Comparison of ENCODE assay signal across 1 cellular context in the genomic region with DNA sequence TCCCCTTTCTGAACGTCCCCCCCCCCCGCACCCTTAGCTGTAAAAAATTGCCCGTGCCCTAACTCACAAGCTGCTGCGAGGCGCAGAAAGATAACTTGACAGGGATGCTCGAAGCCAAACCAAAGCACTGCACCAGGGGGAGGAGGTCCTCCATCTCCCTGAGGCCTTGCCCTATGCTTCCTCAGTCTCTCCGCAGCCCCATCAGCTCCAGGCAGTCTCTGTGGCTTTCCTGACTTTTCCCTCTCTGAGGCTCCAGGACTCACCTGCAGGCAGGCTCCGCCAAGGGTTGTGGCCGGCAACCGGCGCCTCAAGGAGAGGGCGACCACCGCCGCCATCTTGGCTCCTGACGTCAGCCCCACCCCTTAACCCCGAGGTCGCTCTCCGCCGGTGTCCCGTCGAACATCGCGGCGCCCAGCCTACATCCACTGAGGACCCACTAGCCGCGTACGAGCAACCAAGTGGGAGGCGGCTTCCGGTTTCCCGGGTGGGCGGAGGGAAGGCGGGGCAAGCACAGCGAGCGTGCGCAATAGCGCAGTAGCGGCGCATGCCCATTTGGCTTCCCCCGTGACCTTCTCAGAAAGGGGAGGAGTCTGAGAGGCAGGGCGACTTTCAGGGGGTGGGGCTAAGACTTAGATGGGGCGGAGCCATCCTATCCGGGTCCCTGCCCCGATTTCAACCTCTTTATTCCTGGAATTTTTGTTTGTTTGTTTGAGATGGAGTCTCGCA.
TF ChIP-seq lines count a peak whose summit lies in the region.

Gene SDHB (minus strand): TSS at position 348 of the 726 bp plus-strand sequence. CDS start 13 bp downstream, at position 335.

TF ChIP-seq in K562, 482 proteins besides CTCF, POLR2A, EP300 and RAD21 (continued from another document and continues in another):
- TF ChIP-seq, protein P1, sequence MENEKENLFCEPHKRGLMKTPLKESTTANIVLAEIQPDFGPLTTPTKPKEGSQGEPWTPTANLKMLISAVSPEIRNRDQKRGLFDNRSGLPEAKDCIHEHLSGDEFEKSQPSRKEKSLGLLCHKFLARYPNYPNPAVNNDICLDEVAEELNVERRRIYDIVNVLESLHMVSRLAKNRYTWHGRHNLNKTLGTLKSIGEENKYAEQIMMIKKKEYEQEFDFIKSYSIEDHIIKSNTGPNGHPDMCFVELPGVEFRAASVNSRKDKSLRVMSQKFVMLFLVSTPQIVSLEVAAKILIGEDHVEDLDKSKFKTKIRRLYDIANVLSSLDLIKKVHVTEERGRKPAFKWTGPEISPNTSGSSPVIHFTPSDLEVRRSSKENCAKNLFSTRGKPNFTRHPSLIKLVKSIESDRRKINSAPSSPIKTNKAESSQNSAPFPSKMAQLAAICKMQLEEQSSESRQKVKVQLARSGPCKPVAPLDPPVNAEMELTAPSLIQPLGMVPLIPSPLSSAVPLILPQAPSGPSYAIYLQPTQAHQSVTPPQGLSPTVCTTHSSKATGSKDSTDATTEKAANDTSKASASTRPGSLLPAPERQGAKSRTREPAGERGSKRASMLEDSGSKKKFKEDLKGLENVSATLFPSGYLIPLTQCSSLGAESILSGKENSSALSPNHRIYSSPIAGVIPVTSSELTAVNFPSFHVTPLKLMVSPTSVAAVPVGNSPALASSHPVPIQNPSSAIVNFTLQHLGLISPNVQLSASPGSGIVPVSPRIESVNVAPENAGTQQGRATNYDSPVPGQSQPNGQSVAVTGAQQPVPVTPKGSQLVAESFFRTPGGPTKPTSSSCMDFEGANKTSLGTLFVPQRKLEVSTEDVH (IDR thresholded peaks at IDR 0.05; ENCODE audit: low read depth, partially characterized antibody) = no peak
- TF ChIP-seq CBX8 (IDR thresholded peaks at IDR 0.05; ENCODE audit: borderline replicate concordance, extremely low read depth, low read depth, low read length, poor library complexity, severe bottlenecking) = no peak
- 0 out of 2 replicates have a peak, but pooled peaks have one; percentile 55 for TF ChIP-seq RHOXF2B (CRISPR knock-in tag; conservative IDR thresholded peaks at IDR 0.05)
- no peak for TF ChIP-seq TARDBP (IDR thresholded peaks at IDR 0.05)
- TF ChIP-seq THRAP3 (IDR thresholded peaks at IDR 0.05; ENCODE audit: borderline replicate concordance) = no peak
- no peak for TF ChIP-seq ZNF449 (CRISPR knock-in tag; IDR thresholded peaks at IDR 0.05)
- no peak for TF ChIP-seq STAT5B (CRISPR knock-in tag; IDR thresholded peaks at IDR 0.05)
- no peak for TF ChIP-seq TCFL5 (CRISPR knock-in tag; conservative IDR thresholded peaks at IDR 0.05)
- no peak for TF ChIP-seq PHTF2 (CRISPR knock-in tag; IDR thresholded peaks at IDR 0.05)
- no peak for TF ChIP-seq FOXM1 (IDR thresholded peaks at IDR 0.05; ENCODE audit: low read depth)
- no peak for TF ChIP-seq FOXM1 (CRISPR knock-in tag; IDR thresholded peaks at IDR 0.05; ENCODE audit: low read depth)
- no peak for TF ChIP-seq ZNF274 (IDR thresholded peaks at IDR 0.05; ENCODE audit: borderline replicate concordance, low read depth, low read length)
- peak; percentile 94 for TF ChIP-seq NR2C2 (CRISPR knock-in tag; IDR thresholded peaks at IDR 0.05)
- TF ChIP-seq NR2C2 (tag; IDR thresholded peaks at IDR 0.05) = peak; percentile 98
- no peak for TF ChIP-seq XRCC3 (IDR thresholded peaks at IDR 0.05)
- TF ChIP-seq, protein P2, sequence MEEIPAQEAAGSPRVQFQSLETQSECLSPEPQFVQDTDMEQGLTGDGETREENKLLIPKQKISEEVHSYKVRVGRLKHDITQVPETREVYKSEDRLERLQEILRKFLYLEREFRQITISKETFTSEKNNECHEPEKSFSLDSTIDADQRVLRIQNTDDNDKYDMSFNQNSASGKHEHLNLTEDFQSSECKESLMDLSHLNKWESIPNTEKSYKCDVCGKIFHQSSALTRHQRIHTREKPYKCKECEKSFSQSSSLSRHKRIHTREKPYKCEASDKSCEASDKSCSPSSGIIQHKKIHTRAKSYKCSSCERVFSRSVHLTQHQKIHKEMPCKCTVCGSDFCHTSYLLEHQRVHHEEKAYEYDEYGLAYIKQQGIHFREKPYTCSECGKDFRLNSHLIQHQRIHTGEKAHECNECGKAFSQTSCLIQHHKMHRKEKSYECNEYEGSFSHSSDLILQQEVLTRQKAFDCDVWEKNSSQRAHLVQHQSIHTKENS (CRISPR knock-in tag; IDR thresholded peaks at IDR 0.05) = no peak
- TF ChIP-seq IRF2 (CRISPR knock-in tag; IDR thresholded peaks at IDR 0.05) = no peak
- TF ChIP-seq SETDB1 (IDR thresholded peaks at IDR 0.05; ENCODE audit: low read length) = peak; percentile 69
- peak; percentile 82 for TF ChIP-seq SAP30 (IDR thresholded peaks at IDR 0.05; ENCODE audit: borderline replicate concordance, insufficient read depth, low read depth, low read length, poor library complexity, severe bottlenecking)
- TF ChIP-seq CEBPB (tag; IDR thresholded peaks at IDR 0.05) = no peak
- TF ChIP-seq ZNF75A (CRISPR knock-in tag; IDR thresholded peaks at IDR 0.05) = no peak
- TF ChIP-seq, protein P3, sequence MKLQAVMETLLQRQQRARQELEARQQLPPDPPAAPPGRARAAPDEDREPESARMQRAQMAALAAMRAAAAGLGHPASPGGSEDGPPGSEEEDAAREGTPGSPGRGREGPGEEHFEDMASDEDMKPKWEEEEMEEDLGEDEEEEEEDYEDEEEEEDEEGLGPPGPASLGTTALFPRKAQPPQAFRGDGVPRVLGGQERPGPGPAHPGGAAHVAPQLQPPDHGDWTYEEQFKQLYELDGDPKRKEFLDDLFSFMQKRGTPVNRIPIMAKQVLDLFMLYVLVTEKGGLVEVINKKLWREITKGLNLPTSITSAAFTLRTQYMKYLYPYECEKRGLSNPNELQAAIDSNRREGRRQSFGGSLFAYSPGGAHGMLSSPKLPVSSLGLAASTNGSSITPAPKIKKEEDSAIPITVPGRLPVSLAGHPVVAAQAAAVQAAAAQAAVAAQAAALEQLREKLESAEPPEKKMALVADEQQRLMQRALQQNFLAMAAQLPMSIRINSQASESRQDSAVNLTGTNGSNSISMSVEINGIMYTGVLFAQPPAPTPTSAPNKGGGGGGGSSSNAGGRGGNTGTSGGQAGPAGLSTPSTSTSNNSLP (IDR thresholded peaks at IDR 0.05; ENCODE audit: borderline replicate concordance, low read depth, low read length) = no peak
- TF ChIP-seq DEAF1 (CRISPR knock-in tag; IDR thresholded peaks at IDR 0.05) = no peak
- no peak for TF ChIP-seq CSDE1 (IDR thresholded peaks at IDR 0.05)
- no peak for TF ChIP-seq POLR3A (IDR thresholded peaks at IDR 0.05; ENCODE audit: borderline replicate concordance, extremely low read depth, insufficient read depth, insufficient read length)
- peak; percentile 84 for TF ChIP-seq EGR1 (conservative IDR thresholded peaks at IDR 0.05)
- no peak for TF ChIP-seq ATF2 (CRISPR knock-in tag; IDR thresholded peaks at IDR 0.05)
- no peak for TF ChIP-seq HDAC3 (IDR thresholded peaks at IDR 0.05; ENCODE audit: borderline replicate concordance, partially characterized antibody)
- no peak for TF ChIP-seq KDM2B (CRISPR knock-in tag; IDR thresholded peaks at IDR 0.05)
- TF ChIP-seq ZNF143 (CRISPR knock-in tag; IDR thresholded peaks at IDR 0.05) = peak; percentile 67
- no peak for TF ChIP-seq ILF3 (IDR thresholded peaks at IDR 0.05; ENCODE audit: borderline replicate concordance)
- no peak for TF ChIP-seq ZNF146 (CRISPR knock-in tag; IDR thresholded peaks at IDR 0.05; ENCODE audit: unreplicated experiment)
- no peak for TF ChIP-seq FOXA1 (IDR thresholded peaks at IDR 0.05; ENCODE audit: borderline replicate concordance)
- TF ChIP-seq MYBL2 (IDR thresholded peaks at IDR 0.05; ENCODE audit: low read depth) = no peak
- TF ChIP-seq MYBL2 (CRISPR knock-in tag; IDR thresholded peaks at IDR 0.05; ENCODE audit: borderline replicate concordance) = no peak
- peak; percentile 63 for TF ChIP-seq RBBP5 (IDR thresholded peaks at IDR 0.05; ENCODE audit: borderline replicate concordance, insufficient read depth, low read length, poor library complexity, severe bottlenecking)
- no peak for TF ChIP-seq TRIM24 (IDR thresholded peaks at IDR 0.05)
- TF ChIP-seq, protein P4, sequence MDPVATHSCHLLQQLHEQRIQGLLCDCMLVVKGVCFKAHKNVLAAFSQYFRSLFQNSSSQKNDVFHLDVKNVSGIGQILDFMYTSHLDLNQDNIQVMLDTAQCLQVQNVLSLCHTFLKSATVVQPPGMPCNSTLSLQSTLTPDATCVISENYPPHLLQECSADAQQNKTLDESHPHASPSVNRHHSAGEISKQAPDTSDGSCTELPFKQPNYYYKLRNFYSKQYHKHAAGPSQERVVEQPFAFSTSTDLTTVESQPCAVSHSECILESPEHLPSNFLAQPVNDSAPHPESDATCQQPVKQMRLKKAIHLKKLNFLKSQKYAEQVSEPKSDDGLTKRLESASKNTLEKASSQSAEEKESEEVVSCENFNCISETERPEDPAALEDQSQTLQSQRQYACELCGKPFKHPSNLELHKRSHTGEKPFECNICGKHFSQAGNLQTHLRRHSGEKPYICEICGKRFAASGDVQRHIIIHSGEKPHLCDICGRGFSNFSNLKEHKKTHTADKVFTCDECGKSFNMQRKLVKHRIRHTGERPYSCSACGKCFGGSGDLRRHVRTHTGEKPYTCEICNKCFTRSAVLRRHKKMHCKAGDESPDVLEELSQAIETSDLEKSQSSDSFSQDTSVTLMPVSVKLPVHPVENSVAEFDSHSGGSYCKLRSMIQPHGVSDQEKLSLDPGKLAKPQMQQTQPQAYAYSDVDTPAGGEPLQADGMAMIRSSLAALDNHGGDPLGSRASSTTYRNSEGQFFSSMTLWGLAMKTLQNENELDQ (CRISPR knock-in tag; IDR thresholded peaks at IDR 0.05; ENCODE audit: borderline replicate concordance) = 0 out of 2 replicates have a peak, but pooled peaks have one; percentile 35
- TF ChIP-seq RNF2 (IDR thresholded peaks at IDR 0.05) = no peak
- no peak for TF ChIP-seq TEAD2 (tag; IDR thresholded peaks at IDR 0.05)
- no peak for TF ChIP-seq ZKSCAN8 (CRISPR knock-in tag; IDR thresholded peaks at IDR 0.05)
- no peak for TF ChIP-seq PPARD (CRISPR knock-in tag; IDR thresholded peaks at IDR 0.05)
- no peak for TF ChIP-seq ZNF431 (CRISPR knock-in tag; IDR thresholded peaks at IDR 0.05)
- no peak for TF ChIP-seq BCL6 (CRISPR knock-in tag; IDR thresholded peaks at IDR 0.05)
- no peak for TF ChIP-seq RBM34 (IDR thresholded peaks at IDR 0.05; ENCODE audit: borderline replicate concordance, insufficient read depth, low read length)
- TF ChIP-seq CAMTA2 (CRISPR knock-in tag; conservative IDR thresholded peaks at IDR 0.05) = no peak
- TF ChIP-seq ZZZ3 (IDR thresholded peaks at IDR 0.05) = no peak
- TF ChIP-seq NCOR1 (IDR thresholded peaks at IDR 0.05) = no peak
- TF ChIP-seq HMBOX1 (IDR thresholded peaks at IDR 0.05) = no peak
- no peak for TF ChIP-seq CLOCK (CRISPR knock-in tag; IDR thresholded peaks at IDR 0.05; ENCODE audit: borderline replicate concordance)
